6 cellular contexts compared by ENCODE assay signal in genomic region chr7:151038951-151039849, GRCh38. TPM values are rescaled to one million over a fixed set of nuclear protein-coding genes. Genes with fewer than 3 reads are reported as not detected.
DNase-seq lines count a peak whose midpoint lies in the region; ATAC-seq and TF ChIP-seq lines count a peak whose summit lies in the region.

No MANE protein-coding gene starts in this region.

- WGBS in prostate gland = 46% methylated on average over 12 of the region's 12 CpGs

- peak overlapping the region; percentile 28 for H3K4me3 Mint-ChIP-seq in chondrocyte (ENCODE audit: unreplicated experiment)

- TF ChIP-seq POLR2A in prostate gland (IDR thresholded peaks at IDR 0.05) = peak; percentile 15

- intact Hi-C loops in prostate gland (cut with DNase I) = no loop called here

- H3K27ac ChIP-seq in SJSA1 (peak overlapping the region; percentile 68), prostate gland (no peak overlapping the region)

- H3K4me1 ChIP-seq in SJSA1 (replicated peaks) (peaks cover 31% of the 10 kb centered on the region), prostate gland (replicated peaks) (no peaks in the 10 kb centered on the region)

- H3K4me3 ChIP-seq in SJSA1 (no peak overlapping the region), prostate gland (no peak overlapping the region)

- peaks cover 27% of the 10 kb centered on the region for H3K4me1 Mint-ChIP-seq in chondrocyte (ENCODE audit: low read depth)

- H3K36me3 Mint-ChIP-seq in chondrocyte (ENCODE audit: low read depth) = peaks cover 3% of the 10 kb centered on the region

- DNase-seq in SJSA1 (ENCODE audit: low read depth in 1 of 2, low spot score in 2 of 2) (peak; percentile 96 to 97), chondrocyte (ENCODE audit: low spot score) (no peak), prostate gland (ENCODE audit: low spot score) (no peak)

- H3K9me3 Mint-ChIP-seq in chondrocyte (ENCODE audit: low read depth) = no peaks in the 10 kb centered on the region

- H3K27me3 ChIP-seq in SJSA1 (replicated peaks) = no peaks in the 10 kb centered on the region
- H3K27me3 ChIP-seq in prostate gland (replicated peaks; ENCODE audit: insufficient read depth) = no peaks in the 10 kb centered on the region

- H3K27me3 Mint-ChIP-seq in chondrocyte (ENCODE audit: low read depth) = no peaks in the 10 kb centered on the region

- H3K9me3 ChIP-seq in SJSA1 (replicated peaks) = no peaks in the 10 kb centered on the region
- no peaks in the 10 kb centered on the region for H3K9me3 ChIP-seq in prostate gland

- ATAC-seq in GM18861 (IDR thresholded peaks at IDR 0.05; ENCODE audit: unreplicated experiment) = peak; percentile 65
- ATAC-seq in GM21576 (IDR thresholded peaks at IDR 0.05; ENCODE audit: unreplicated experiment) = no peak
- ATAC-seq in GM21423 (IDR thresholded peaks at IDR 0.05; ENCODE audit: unreplicated experiment) = no peak

- TF ChIP-seq CTCF in chondrocyte (IDR thresholded peaks at IDR 0.05) = no peak
- no peak for TF ChIP-seq CTCF in prostate gland (IDR thresholded peaks at IDR 0.05)

- H3K27ac Mint-ChIP-seq in chondrocyte (ENCODE audit: unreplicated experiment) = peak overlapping the region; percentile 96

- H3K36me3 ChIP-seq in SJSA1 = peaks cover 34% of the 10 kb centered on the region
- peaks cover 0 to 10% of the 10 kb centered on the region in 2 donors for H3K36me3 ChIP-seq in prostate gland

RNA-seq across cellular contexts. Expression of gene ASIC3, which starts 9.1 kb away (rescaled TPM):
- total RNA-seq in SJSA1 (2014; rRNA removed; shearing (Covaris generic)) = not detected in 2 replicates
- total RNA-seq in chondrocyte (2.2 to 4.9 TPM (median 2.4 TPM) in 3 replicates), prostate gland (10 to 100 TPM in 1 of 2 donors, 1 to 10 TPM in 1; 1.7 to 11.0 TPM)

RNA-seq across cellular contexts. Expression of gene ABCB8, which starts 10.9 kb away (rescaled TPM):
- total RNA-seq in SJSA1 (2014; rRNA removed; shearing (Covaris generic)) = 24.6 and 38.2 TPM in 2 replicates
- total RNA-seq in chondrocyte = 30.2 to 45.7 TPM (median 32.1 TPM) in 3 replicates
- total RNA-seq in prostate gland = 10 to 100 TPM; 26.4 to 50.6 TPM

RNA-seq across cellular contexts. Expression of gene ATG9B, which starts 14.9 kb away (rescaled TPM):
- total RNA-seq in SJSA1 (2014; rRNA removed; shearing (Covaris generic)) = not detected in 2 replicates
- total RNA-seq in chondrocyte (1.5 to 1.6 TPM in 2 of 3 replicates, not detected in the other), prostate gland (1 to 10 TPM in 1 of 2 donors, under 1 TPM in 1; 0.18 to 7.1 TPM)

RNA-seq across cellular contexts. Expression of gene CDK5, which starts 18.5 kb away (rescaled TPM):
- 23.7 and 29.3 TPM in 2 replicates for total RNA-seq in SJSA1 (2014; rRNA removed; shearing (Covaris generic))
- 23.9 to 25.4 TPM (median 24.0 TPM) in 3 replicates for total RNA-seq in chondrocyte
- 10 to 100 TPM; 13.1 to 18.5 TPM for total RNA-seq in prostate gland

RNA-seq across cellular contexts. Expression of gene SLC4A2, which starts 20.2 kb away (rescaled TPM):
- 95.5 and 100 TPM in 2 replicates for total RNA-seq in SJSA1 (2014; rRNA removed; shearing (Covaris generic))
- 340 to 379 TPM (median 371 TPM) in 3 replicates for total RNA-seq in chondrocyte
- total RNA-seq in prostate gland = 100 to 1,000 TPM in 1 of 2 donors, 10 to 100 TPM in 1; 77.1 to 141 TPM

Comparison
In these comparisons a context has a peak if more than half of its experiments do, and no peak if none do; other contexts are left out.
1. DNase-seq: peak in SJSA1 (2 of 2); none in chondrocyte (single experiment) and prostate gland (single experiment).